ENCODE assay signal across 1 cellular context in the genomic region with DNA sequence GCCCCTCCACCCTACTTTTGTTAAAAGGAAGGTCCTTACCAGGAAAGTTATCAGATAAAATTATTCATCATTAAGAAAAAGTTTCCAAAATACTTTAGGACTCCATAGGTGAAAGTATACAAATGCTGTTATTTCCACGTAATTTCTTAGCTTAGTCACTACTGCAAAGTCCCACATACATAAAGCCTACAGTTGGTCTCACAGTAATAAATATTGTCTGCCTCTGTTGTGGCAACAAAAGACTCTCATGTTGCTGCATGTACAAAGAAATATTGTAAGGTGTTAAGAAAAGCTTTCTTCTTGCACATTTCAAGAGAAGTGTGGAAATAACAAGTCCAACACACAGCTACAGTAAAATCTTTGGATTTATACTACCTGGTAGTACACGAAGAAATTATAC.
TF ChIP-seq lines count a peak whose summit lies in the region.

No MANE protein-coding gene starts in this region.

TF ChIP-seq in GM23338, 12 proteins besides CTCF, POLR2A, EP300 and RAD21:
- TF ChIP-seq, protein P1, sequence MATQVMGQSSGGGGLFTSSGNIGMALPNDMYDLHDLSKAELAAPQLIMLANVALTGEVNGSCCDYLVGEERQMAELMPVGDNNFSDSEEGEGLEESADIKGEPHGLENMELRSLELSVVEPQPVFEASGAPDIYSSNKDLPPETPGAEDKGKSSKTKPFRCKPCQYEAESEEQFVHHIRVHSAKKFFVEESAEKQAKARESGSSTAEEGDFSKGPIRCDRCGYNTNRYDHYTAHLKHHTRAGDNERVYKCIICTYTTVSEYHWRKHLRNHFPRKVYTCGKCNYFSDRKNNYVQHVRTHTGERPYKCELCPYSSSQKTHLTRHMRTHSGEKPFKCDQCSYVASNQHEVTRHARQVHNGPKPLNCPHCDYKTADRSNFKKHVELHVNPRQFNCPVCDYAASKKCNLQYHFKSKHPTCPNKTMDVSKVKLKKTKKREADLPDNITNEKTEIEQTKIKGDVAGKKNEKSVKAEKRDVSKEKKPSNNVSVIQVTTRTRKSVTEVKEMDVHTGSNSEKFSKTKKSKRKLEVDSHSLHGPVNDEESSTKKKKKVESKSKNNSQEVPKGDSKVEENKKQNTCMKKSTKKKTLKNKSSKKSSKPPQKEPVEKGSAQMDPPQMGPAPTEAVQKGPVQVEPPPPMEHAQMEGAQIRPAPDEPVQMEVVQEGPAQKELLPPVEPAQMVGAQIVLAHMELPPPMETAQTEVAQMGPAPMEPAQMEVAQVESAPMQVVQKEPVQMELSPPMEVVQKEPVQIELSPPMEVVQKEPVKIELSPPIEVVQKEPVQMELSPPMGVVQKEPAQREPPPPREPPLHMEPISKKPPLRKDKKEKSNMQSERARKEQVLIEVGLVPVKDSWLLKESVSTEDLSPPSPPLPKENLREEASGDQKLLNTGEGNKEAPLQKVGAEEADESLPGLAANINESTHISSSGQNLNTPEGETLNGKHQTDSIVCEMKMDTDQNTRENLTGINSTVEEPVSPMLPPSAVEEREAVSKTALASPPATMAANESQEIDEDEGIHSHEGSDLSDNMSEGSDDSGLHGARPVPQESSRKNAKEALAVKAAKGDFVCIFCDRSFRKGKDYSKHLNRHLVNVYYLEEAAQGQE (IDR thresholded peaks at IDR 0.05; ENCODE audit: unreplicated experiment) = no peak
- TF ChIP-seq, protein P2, sequence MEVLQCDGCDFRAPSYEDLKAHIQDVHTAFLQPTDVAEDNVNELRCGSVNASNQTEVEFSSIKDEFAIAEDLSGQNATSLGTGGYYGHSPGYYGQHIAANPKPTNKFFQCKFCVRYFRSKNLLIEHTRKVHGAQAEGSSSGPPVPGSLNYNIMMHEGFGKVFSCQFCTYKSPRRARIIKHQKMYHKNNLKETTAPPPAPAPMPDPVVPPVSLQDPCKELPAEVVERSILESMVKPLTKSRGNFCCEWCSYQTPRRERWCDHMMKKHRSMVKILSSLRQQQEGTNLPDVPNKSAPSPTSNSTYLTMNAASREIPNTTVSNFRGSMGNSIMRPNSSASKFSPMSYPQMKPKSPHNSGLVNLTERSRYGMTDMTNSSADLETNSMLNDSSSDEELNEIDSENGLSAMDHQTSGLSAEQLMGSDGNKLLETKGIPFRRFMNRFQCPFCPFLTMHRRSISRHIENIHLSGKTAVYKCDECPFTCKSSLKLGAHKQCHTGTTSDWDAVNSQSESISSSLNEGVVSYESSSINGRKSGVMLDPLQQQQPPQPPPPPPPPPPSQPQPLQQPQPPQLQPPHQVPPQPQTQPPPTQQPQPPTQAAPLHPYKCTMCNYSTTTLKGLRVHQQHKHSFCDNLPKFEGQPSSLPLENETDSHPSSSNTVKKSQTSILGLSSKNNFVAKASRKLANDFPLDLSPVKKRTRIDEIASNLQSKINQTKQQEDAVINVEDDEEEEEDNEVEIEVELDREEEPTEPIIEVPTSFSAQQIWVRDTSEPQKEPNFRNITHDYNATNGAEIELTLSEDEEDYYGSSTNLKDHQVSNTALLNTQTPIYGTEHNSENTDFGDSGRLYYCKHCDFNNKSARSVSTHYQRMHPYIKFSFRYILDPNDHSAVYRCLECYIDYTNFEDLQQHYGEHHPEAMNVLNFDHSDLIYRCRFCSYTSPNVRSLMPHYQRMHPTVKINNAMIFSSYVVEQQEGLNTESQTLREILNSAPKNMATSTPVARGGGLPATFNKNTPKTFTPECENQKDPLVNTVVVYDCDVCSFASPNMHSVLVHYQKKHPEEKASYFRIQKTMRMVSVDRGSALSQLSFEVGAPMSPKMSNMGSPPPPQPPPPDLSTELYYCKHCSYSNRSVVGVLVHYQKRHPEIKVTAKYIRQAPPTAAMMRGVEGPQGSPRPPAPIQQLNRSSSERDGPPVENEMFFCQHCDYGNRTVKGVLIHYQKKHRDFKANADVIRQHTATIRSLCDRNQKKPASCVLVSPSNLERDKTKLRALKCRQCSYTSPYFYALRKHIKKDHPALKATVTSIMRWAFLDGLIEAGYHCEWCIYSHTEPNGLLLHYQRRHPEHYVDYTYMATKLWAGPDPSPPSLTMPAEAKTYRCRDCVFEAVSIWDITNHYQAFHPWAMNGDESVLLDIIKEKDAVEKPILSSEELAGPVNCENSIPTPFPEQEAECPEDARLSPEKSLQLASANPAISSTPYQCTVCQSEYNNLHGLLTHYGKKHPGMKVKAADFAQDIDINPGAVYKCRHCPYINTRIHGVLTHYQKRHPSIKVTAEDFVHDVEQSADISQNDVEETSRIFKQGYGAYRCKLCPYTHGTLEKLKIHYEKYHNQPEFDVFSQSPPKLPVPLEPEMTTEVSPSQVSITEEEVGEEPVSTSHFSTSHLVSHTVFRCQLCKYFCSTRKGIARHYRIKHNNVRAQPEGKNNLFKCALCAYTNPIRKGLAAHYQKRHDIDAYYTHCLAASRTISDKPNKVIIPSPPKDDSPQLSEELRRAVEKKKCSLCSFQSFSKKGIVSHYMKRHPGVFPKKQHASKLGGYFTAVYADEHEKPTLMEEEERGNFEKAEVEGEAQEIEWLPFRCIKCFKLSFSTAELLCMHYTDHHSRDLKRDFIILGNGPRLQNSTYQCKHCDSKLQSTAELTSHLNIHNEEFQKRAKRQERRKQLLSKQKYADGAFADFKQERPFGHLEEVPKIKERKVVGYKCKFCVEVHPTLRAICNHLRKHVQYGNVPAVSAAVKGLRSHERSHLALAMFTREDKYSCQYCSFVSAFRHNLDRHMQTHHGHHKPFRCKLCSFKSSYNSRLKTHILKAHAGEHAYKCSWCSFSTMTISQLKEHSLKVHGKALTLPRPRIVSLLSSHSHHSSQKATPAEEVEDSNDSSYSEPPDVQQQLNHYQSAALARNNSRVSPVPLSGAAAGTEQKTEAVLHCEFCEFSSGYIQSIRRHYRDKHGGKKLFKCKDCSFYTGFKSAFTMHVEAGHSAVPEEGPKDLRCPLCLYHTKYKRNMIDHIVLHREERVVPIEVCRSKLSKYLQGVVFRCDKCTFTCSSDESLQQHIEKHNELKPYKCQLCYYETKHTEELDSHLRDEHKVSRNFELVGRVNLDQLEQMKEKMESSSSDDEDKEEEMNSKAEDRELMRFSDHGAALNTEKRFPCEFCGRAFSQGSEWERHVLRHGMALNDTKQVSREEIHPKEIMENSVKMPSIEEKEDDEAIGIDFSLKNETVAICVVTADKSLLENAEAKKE (CRISPR knock-in tag; IDR thresholded peaks at IDR 0.05) = no peak
- TF ChIP-seq, protein P3, sequence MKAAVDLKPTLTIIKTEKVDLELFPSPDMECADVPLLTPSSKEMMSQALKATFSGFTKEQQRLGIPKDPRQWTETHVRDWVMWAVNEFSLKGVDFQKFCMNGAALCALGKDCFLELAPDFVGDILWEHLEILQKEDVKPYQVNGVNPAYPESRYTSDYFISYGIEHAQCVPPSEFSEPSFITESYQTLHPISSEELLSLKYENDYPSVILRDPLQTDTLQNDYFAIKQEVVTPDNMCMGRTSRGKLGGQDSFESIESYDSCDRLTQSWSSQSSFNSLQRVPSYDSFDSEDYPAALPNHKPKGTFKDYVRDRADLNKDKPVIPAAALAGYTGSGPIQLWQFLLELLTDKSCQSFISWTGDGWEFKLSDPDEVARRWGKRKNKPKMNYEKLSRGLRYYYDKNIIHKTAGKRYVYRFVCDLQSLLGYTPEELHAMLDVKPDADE (IDR thresholded peaks at IDR 0.05) = no peak
- TF ChIP-seq EZH2 (IDR thresholded peaks at IDR 0.05; ENCODE audit: low read depth, unreplicated experiment) (no peak), POLR2AphosphoS5 (IDR thresholded peaks at IDR 0.05; ENCODE audit: low read depth) (no peak), JUNB (IDR thresholded peaks at IDR 0.05; ENCODE audit: unreplicated experiment) (no peak), NANOG (IDR thresholded peaks at IDR 0.05; ENCODE audit: borderline replicate concordance) (no peak), STAT1 (IDR thresholded peaks at IDR 0.05; ENCODE audit: unreplicated experiment) (no peak)
